9 cellular contexts compared by ENCODE assay signal in genomic region chr14:69879175-69880047, GRCh38. TPM values are rescaled to one million over a fixed set of nuclear protein-coding genes. Genes with fewer than 3 reads are reported as not detected.
DNase-seq lines count a peak whose midpoint lies in the region; ATAC-seq and TF ChIP-seq lines count a peak whose summit lies in the region.
"Had no signal": no experiment of that assay in that cellular context is flagged by ENCODE, and none has a peak within 500 bp of the region (broad histone marks: within the 10 kb centered on the region; RNA-seq: fewer than 3 reads in every experiment).

SMOC1 (plus strand) TSS chr14:69879416; CDS start chr14:69879679, 263 bp downstream.

- H3K4me3 ChIP-seq in WERI-Rb-1 (ENCODE audit: low read depth, low read length) = peak within 1 kb of the TSS; percentile 58

- ATAC-seq in Right ventricle myocardium superior (ENCODE audit: poor library complexity) = peak; percentile 61
- ATAC-seq in GM18505 (IDR thresholded peaks at IDR 0.05; ENCODE audit: unreplicated experiment) = no peak
- ATAC-seq in GM21381 (IDR thresholded peaks at IDR 0.05; ENCODE audit: unreplicated experiment) = no peak
- no peak for ATAC-seq in GM21576 (IDR thresholded peaks at IDR 0.05; ENCODE audit: unreplicated experiment)

- peaks cover 2% of the 10 kb centered on the region for H3K9me3 ChIP-seq in WERI-Rb-1 (ENCODE audit: severe bottlenecking)

- peak; percentile 89 for DNase-seq in COR-L47 (lab: John Stamatoyannopoulos, UW)
- peak; percentile 59 for DNase-seq in HuH-7.5 (ENCODE audit: low spot score)
- peak; percentile 91 for DNase-seq in WERI-Rb-1
- DNase-seq in Right ventricle myocardium superior = peak; percentile 60
- DNase-seq in posterior vena cava (ENCODE audit: low spot score) = peak; percentile 90

- no peak for TF ChIP-seq POLR2A in GM18505 (IDR thresholded peaks at IDR 0.05; ENCODE audit: borderline replicate concordance, extremely low read depth, insufficient read depth, insufficient read length)

- intact Hi-C loops in Right ventricle myocardium superior (cut with DNase I) (no loop called here), posterior vena cava (cut with DNase I) (no loop called here)

- H3K36me3 ChIP-seq in WERI-Rb-1 = no peaks in the 10 kb centered on the region

- no peak within 1 kb of the TSS for H3K27ac ChIP-seq in WERI-Rb-1

- TF ChIP-seq CTCF in WERI-Rb-1 (IDR thresholded peaks at IDR 0.05; ENCODE audit: low read depth, low read length) = 0 out of 2 replicates have a peak, but pooled peaks have one; percentile 11

- peaks cover 18% of the 10 kb centered on the region for H3K27me3 ChIP-seq in WERI-Rb-1 (ENCODE audit: insufficient read depth, low read depth, severe bottlenecking)

RNA-seq across cellular contexts. Expression of gene SMOC1, which starts in this region (rescaled TPM):
- 1.8 TPM for total RNA-seq in Right ventricle myocardium superior
- 10 to 100 TPM in 1 of 2 donors, 1 to 10 TPM in 1; 7.1 to 28.9 TPM for total RNA-seq in posterior vena cava
- total RNA-seq: activated naive CD4-positive, alpha-beta T cell treated with anti-CD3 and anti-CD28 coated beads, Interleukin-2, amount 50 U/mL, for 72 hours had no signal
